In genomic region chr18:66280470-66280869, GRCh38 we compare ENCODE assay signal across 15 cellular contexts.
"Had no signal": no experiment of that assay in that cellular context is flagged by ENCODE, and none has a peak within 500 bp of the region (broad histone marks: within the 10 kb centered on the region; RNA-seq: fewer than 3 reads in every experiment).

No MANE protein-coding gene starts in this region.

- H3K9ac ChIP-seq: parathyroid adenoma had no signal

- H3K4me1 ChIP-seq: colonic mucosa, parathyroid adenoma, tibial artery, uterus had no signal

- H3K27me3 ChIP-seq: colonic mucosa, tibial artery, uterus had no signal

- H3K9me3 ChIP-seq: colonic mucosa, tibial artery, uterus had no signal

- H3K36me3 ChIP-seq: colonic mucosa, tibial artery, uterus had no signal

- H3K27ac ChIP-seq: colonic mucosa, parathyroid adenoma, tibial artery, uterus had no signal

- H2AFZ ChIP-seq: parathyroid adenoma had no signal

- DNase-seq: activated B cell treated with CpG ODN at 0.5 μM for 24 hours; activated CD4-positive, alpha-beta T cell treated with anti-CD3 and anti-CD28 coated beads, Interleukin-2, amount 10 ng/mL, durations not matched to agents 24 days and 14 days; activated CD8-positive, alpha-beta memory T cell treated with anti-CD3 and anti-CD28 coated beads, Interleukin-2, amount 50 U/mL, for 48 hours; activated gamma-delta T cell; activated T-cell treated with anti-CD3 and anti-CD28 coated beads, Interleukin-2, amount 50 U/mL, for 72 hours; colonic mucosa; midbrain; retina; stimulated activated CD4-positive, alpha-beta T cell treated with anti-CD3 and anti-CD28 coated beads, Interleukin-2, amount 100 ng/mL, for 48 hours; stimulated activated naive B cell treated with anti-CD40 and anti-IgM and Interleukin-4, amounts not matched to agents 10 μg/mL and 1 μg/mL and 100 μg/mL, for 72 hours; T-helper 2 cell; tibial artery; uterus had no signal

- H3K4me3 ChIP-seq: colonic mucosa, lung, tibial artery, uterus had no signal

- H3K79me2 ChIP-seq: parathyroid adenoma had no signal
